Comparison of ENCODE assay signal across 6 cellular contexts in the genomic region with DNA sequence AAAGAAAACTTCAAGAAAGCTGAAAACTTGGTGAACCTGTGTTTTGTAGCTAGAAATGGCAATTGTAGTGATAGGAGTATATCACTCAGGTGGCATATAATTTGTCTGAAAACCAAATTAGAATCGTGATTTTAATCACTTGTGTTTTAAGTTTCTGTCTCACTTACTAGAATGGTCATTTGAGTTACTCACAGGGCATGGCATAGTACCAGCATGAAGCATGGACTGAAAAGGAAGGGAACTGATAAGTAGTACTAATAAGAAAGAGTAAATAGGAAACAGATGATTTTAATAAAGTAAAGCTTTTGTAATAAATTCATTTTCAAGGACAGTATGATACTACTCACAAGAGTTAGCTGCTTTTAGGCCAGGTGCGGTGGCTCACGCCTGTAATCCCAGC.
"Had no signal": no experiment of that assay in that cellular context is flagged by ENCODE, and none has a peak within 500 bp of the region (broad histone marks: within the 10 kb centered on the region; RNA-seq: fewer than 3 reads in every experiment).

No MANE protein-coding gene starts in this region.

- H3K27ac Mint-ChIP-seq: H9 had no signal

- H3K4me1 Mint-ChIP-seq: H9 had no signal

- DNase-seq: GOT3, H9, HCEC 1CT, IMR-90 had no signal

- ATAC-seq: K562 had no signal

- H3K4me3 ChIP-seq: K562 had no signal

- FAIRE-seq: HTR-8/SVneo, K562 had no signal

- H3K4me3 Mint-ChIP-seq: H9 had no signal
